Comparison of ENCODE assay signal across 8 cellular contexts in genomic region chr18:10525563-10526210, GRCh38. TPM values are rescaled to one million over a fixed set of nuclear protein-coding genes. Genes with fewer than 3 reads are reported as not detected.
DNase-seq lines count a peak whose midpoint lies in the region; ATAC-seq and TF ChIP-seq lines count a peak whose summit lies in the region.

Gene NAPG, plus strand, starts transcription at chr18:10526027. Its CDS starts 76 bp downstream, at chr18:10526103.

- POLR2A ChIA-PET in CD4-positive, alpha-beta memory T cell (lab: Charles Lee; ENCODE audit: partially characterized antibody), result interaction anchor here (0.7 to 3.1 kb wide), 7 partner anchors 18 to 1917 kb away, joined by 3 to 19 read pairs (median 4); partner anchors contain the start of genes RAB12 and VAPA

- H3K27me3 Mint-ChIP-seq in CD4-positive, alpha-beta memory T cell, result no peaks in the 10 kb centered on the region

- no peaks in the 10 kb centered on the region for H3K36me3 ChIP-seq in CD4-positive, alpha-beta memory T cell (ENCODE audit: insufficient read depth, low read length)
- H3K36me3 ChIP-seq in lung (ENCODE audit: control insufficient read depth in 2 of 2, insufficient read depth in 2 of 2, low read length in 2 of 2), result no peaks in the 10 kb centered on the region

- ATAC-seq in GM19455 (IDR thresholded peaks at IDR 0.05; ENCODE audit: unreplicated experiment), result peak; percentile 63
- ATAC-seq in lung (ENCODE audit: insufficient read depth, low FRiP score), result peak; percentile 94

- DNase-seq in CD4-positive, alpha-beta memory T cell, result peak; percentile 88 to 94 (median 93)
- peak; percentile 96 to 97 for DNase-seq in HL-60 (ENCODE audit: low read depth in 1 of 2, low spot score in 1 of 2)
- peak; percentile 29 for DNase-seq in NK-92 (lab: John Stamatoyannopoulos, UW; ENCODE audit: unreplicated experiment)
- DNase-seq in activated CD8-positive, alpha-beta memory T cell treated with anti-CD3 and anti-CD28 coated beads for 1 hour (ENCODE audit: extremely low read depth in 1 of 2, low read depth in 1 of 2), result peak; percentile 77 to 83
- DNase-seq in effector CD8-positive, alpha-beta T cell (lab: John Stamatoyannopoulos, UW), result peak; percentile 88
- DNase-seq in lung (ENCODE audit: low spot score), result peak; percentile 90
- DNase-seq in stimulated activated CD4-positive, alpha-beta T cell treated with anti-CD3 and anti-CD28 coated beads, TNF-alpha, amount 100 ng/mL, for 4 hours (ENCODE audit: low read depth in 3 of 3), result peak; percentile 82 to 83 (median 82)

- 1% methylated on average over 38 of the region's 38 CpGs for WGBS in lung, 2 donors

- peaks cover 42 to 62% (median 52%) of the 10 kb centered on the region in 4 donors for H3K4me1 Mint-ChIP-seq in CD4-positive, alpha-beta memory T cell

- H3K27ac Mint-ChIP-seq in CD4-positive, alpha-beta memory T cell, result peak within 1 kb of the TSS; percentile 92 to 99 (median 98)

- no peaks in the 10 kb centered on the region for H3K27me3 ChIP-seq in CD4-positive, alpha-beta memory T cell (ENCODE audit: insufficient read depth, low read length)
- H3K27me3 ChIP-seq in HL-60 (ENCODE audit: insufficient read depth, poor library complexity, severe bottlenecking) (no peaks in the 10 kb centered on the region), lung (ENCODE audit: control insufficient read depth, insufficient read depth) (no peaks in the 10 kb centered on the region)

- TF ChIP-seq CTCF in HL-60 (IDR thresholded peaks at IDR 0.05; ENCODE audit: insufficient read depth, low read length) (no peak), lung (IDR thresholded peaks at IDR 0.05; ENCODE audit: control extremely low read depth, extremely low read depth) (no peak)

- H3K27ac ChIP-seq in CD4-positive, alpha-beta memory T cell (ENCODE audit: low read depth, low read length), result peak within 1 kb of the TSS; percentile 80
- H3K27ac ChIP-seq in HL-60 (replicated peaks), result peak within 1 kb of the TSS; percentile 74
- H3K27ac ChIP-seq in lung (ENCODE audit: low read depth in 1 of 2, low read length in 1 of 2), result peak within 1 kb of the TSS; percentile 87 to 92

- peak within 1 kb of the TSS; percentile 89 to 91 for H3K4me3 ChIP-seq in CD4-positive, alpha-beta memory T cell (ENCODE audit: low read length in 2 of 2)
- H3K4me3 ChIP-seq in HL-60 (replicated peaks; ENCODE audit: insufficient read depth, low read length), result peak within 1 kb of the TSS; percentile 69
- H3K4me3 ChIP-seq in lung, result peak within 1 kb of the TSS; percentile 94

- CTCF ChIA-PET in CD4-positive, alpha-beta memory T cell (lab: Charles Lee; ENCODE audit: partially characterized antibody), result interaction anchor here (0.7 kb wide), 1 partner anchor 9 kb away, joined by 4 read pairs; no protein-coding TSS in a partner anchor

- intact Hi-C loops in CD4-positive, alpha-beta memory T cell (cut with micrococcal nuclease), result loop anchor here (1.0 to 5.0 kb wide), 3 partner anchors 612 to 1327 kb away; partner anchors contain the start of gene CHMP1B

- H3K9me3 Mint-ChIP-seq in CD4-positive, alpha-beta memory T cell, result peaks cover 0 to 4% (median 0%) of the 10 kb centered on the region in 8 donors

- peaks cover 0 to 9% of the 10 kb centered on the region in 2 donors for H3K36me3 Mint-ChIP-seq in CD4-positive, alpha-beta memory T cell

- no peaks in the 10 kb centered on the region for H3K9me3 ChIP-seq in CD4-positive, alpha-beta memory T cell (ENCODE audit: control insufficient read depth in 1 of 2, low read length in 2 of 2)
- H3K9me3 ChIP-seq in lung (ENCODE audit: control insufficient read depth in 2 of 2, insufficient read depth in 1 of 2, low read length in 1 of 2), result no peaks in the 10 kb centered on the region

- peak within 1 kb of the TSS; percentile 95 to 99 (median 98) for H3K4me3 Mint-ChIP-seq in CD4-positive, alpha-beta memory T cell

- peaks cover 52% of the 10 kb centered on the region for H3K4me1 ChIP-seq in CD4-positive, alpha-beta memory T cell (ENCODE audit: insufficient read depth, low read length)
- H3K4me1 ChIP-seq in lung (ENCODE audit: control insufficient read depth in 2 of 2, insufficient read depth in 2 of 2, low read length in 2 of 2), result peaks cover 6 to 23% of the 10 kb centered on the region in 2 donors

RNA-seq across cellular contexts. Expression of gene NAPG, which starts in this region (rescaled TPM):
- 10 to 100 TPM; 28.1 to 29.2 TPM for total RNA-seq in CD4-positive, alpha-beta memory T cell
- polyA plus RNA-seq in CD4-positive, alpha-beta memory T cell, result 10 to 100 TPM; 14.6 to 16.0 TPM
- 10 to 100 TPM; 37.2 to 37.4 TPM for total RNA-seq in lung
- 10 to 100 TPM; 12.7 to 15.1 TPM for polyA plus RNA-seq in lung

Comparison
In these comparisons a context has a peak if more than half of its experiments do, and no peak if none do; other contexts are left out.
1. Peak in every context shown above with its lines: DNase-seq, ATAC-seq, H3K4me3 ChIP-seq and H3K27ac ChIP-seq.
2. DNase-seq: peak in every context shown above with its lines; median percentile 96 in HL-60; 93 in CD4-positive, alpha-beta memory T cell; 90 in lung; 88 in effector CD8-positive, alpha-beta T cell; 82 in stimulated activated CD4-positive, alpha-beta T cell treated with anti-CD3 and anti-CD28 coated beads, TNF-alpha, amount 100 ng/mL, for 4 hours; 80 in activated CD8-positive, alpha-beta memory T cell treated with anti-CD3 and anti-CD28 coated beads for 1 hour; 29 in NK-92.